ENCODE assay signal across 8 cellular contexts in genomic region chr19:35545855-35546381, GRCh38. TPM values are rescaled to one million over a fixed set of nuclear protein-coding genes. Genes with fewer than 3 reads are reported as not detected.
DNase-seq lines count a peak whose midpoint lies in the region; TF ChIP-seq lines count a peak whose summit lies in the region.

No MANE protein-coding gene starts in this region.

- TF ChIP-seq POLR2A in erythroblast (IDR thresholded peaks at IDR 0.05; ENCODE audit: low read length): no peak

- peaks cover 3% of the 10 kb centered on the region for H3K36me3 Mint-ChIP-seq in nephron progenitor cell (ENCODE audit: low read depth)

- peaks cover 37% of the 10 kb centered on the region for H3K4me1 Mint-ChIP-seq in nephron progenitor cell

- TF ChIP-seq CTCF in GM10248 (IDR thresholded peaks at IDR 0.05; ENCODE audit: control extremely low read depth, extremely low read depth, low read depth, missing control alignments) (no peak), nephron progenitor cell (IDR thresholded peaks at IDR 0.05) (no peak)

- H3K27me3 ChIP-seq in thymus (ENCODE audit: control insufficient read depth, insufficient read depth): no peaks in the 10 kb centered on the region

- H3K9me3 Mint-ChIP-seq in nephron progenitor cell: no peaks in the 10 kb centered on the region

- no peaks in the 10 kb centered on the region for H3K9me3 ChIP-seq in thymus (ENCODE audit: control insufficient read depth)

- CTCF ChIA-PET in GM10248 (lab: Yijun Ruan, JAX) (interaction anchor here (4.4 kb wide), 1 partner anchor 12 kb away, joined by 44 read pairs; no protein-coding TSS in a partner anchor), HEK293T (lab: Yijun Ruan, JAX) (no interaction called here)

- POLR2A ChIA-PET in GM10248 (lab: Yijun Ruan, JAX) (no interaction called here), HEK293T (lab: Yijun Ruan, JAX) (no interaction called here)

- peak overlapping the region; percentile 90 for H3K4me3 Mint-ChIP-seq in nephron progenitor cell

- H3K4me1 ChIP-seq in thymus (ENCODE audit: control insufficient read depth, insufficient read depth, low read length): peaks cover 8% of the 10 kb centered on the region

- WGBS in thymus: 2% methylated on average over 27 of the region's 27 CpGs

- H3K27me3 Mint-ChIP-seq in nephron progenitor cell (ENCODE audit: low read depth, poor library complexity): peaks cover 1% of the 10 kb centered on the region

- no peaks in the 10 kb centered on the region for H3K36me3 ChIP-seq in thymus (ENCODE audit: control insufficient read depth, insufficient read depth)

- DNase-seq in GM10248 (ENCODE audit: extremely low spot score) (peak; percentile 76), HEK293T (ENCODE audit: extremely low spot score) (peak; percentile 50), NCI-H146 treated with DMSO at 0.1 percent for 48 hours (lab: John Stamatoyannopoulos, UW; ENCODE audit: unreplicated experiment) (peak; percentile 19), erythroblast (lab: John Stamatoyannopoulos, UW) (peak; percentile 54 to 66), nephron progenitor cell (peak; percentile 59), cerebellar nuclear complex (lab: John Stamatoyannopoulos, UW) (no peak)
- DNase-seq in activated CD8-positive, alpha-beta memory T cell treated with anti-CD3 and anti-CD28 coated beads, Interleukin-2, amount 50 U/mL, for 4 hours: peak; percentile 67

- H3K27ac ChIP-seq in thymus (ENCODE audit: low read depth): peak overlapping the region; percentile 37

- H3K27ac Mint-ChIP-seq in nephron progenitor cell: peak overlapping the region; percentile 73

- H3K4me3 ChIP-seq in thymus (ENCODE audit: low read length): peak overlapping the region; percentile 65

TF ChIP-seq in HEK293T, 16 proteins besides CTCF, POLR2A, EP300 and RAD21:
- TF ChIP-seq SP1 (IDR thresholded peaks at IDR 0.05) (no peak), CTBP1 (IDR thresholded peaks at IDR 0.05; ENCODE audit: borderline replicate concordance) (no peak), HDGF (IDR thresholded peaks at IDR 0.05; ENCODE audit: borderline replicate concordance) (no peak), TARDBP (IDR thresholded peaks at IDR 0.05) (no peak), L3MBTL2 (conservative IDR thresholded peaks at IDR 0.05) (no peak)

RNA-seq across cellular contexts. Expression of gene TMEM147, which starts 0.5 kb away (rescaled TPM):
- 61.1 TPM for polyA plus RNA-seq in thymus

RNA-seq across cellular contexts. Expression of gene GAPDHS, which starts 12.7 kb away (rescaled TPM):
- 0.16 TPM for polyA plus RNA-seq in thymus

RNA-seq across cellular contexts. Expression of gene ATP4A, which starts 17.5 kb away (rescaled TPM):
- polyA plus RNA-seq in thymus: 1.1 TPM

RNA-seq across cellular contexts. Expression of gene SBSN, which starts 17.8 kb away (rescaled TPM):
- polyA plus RNA-seq in thymus: 56.1 TPM

RNA-seq across cellular contexts. Expression of gene DMKN, which starts 32.5 kb away (rescaled TPM):
- polyA plus RNA-seq in thymus: 175 TPM

Comparison
In these comparisons a context has a peak if more than half of its experiments do, and no peak if none do; other contexts are left out.
1. DNase-seq: peak in GM10248 (single experiment), HEK293T (single experiment), NCI-H146 treated with DMSO at 0.1 percent for 48 hours (single experiment), activated CD8-positive, alpha-beta memory T cell treated with anti-CD3 and anti-CD28 coated beads, Interleukin-2, amount 50 U/mL, for 4 hours (single experiment), erythroblast (2 of 2) and nephron progenitor cell (single experiment); none in cerebellar nuclear complex (0 of 2).